ENCODE assay signal across 12 cellular contexts in the genomic region with DNA sequence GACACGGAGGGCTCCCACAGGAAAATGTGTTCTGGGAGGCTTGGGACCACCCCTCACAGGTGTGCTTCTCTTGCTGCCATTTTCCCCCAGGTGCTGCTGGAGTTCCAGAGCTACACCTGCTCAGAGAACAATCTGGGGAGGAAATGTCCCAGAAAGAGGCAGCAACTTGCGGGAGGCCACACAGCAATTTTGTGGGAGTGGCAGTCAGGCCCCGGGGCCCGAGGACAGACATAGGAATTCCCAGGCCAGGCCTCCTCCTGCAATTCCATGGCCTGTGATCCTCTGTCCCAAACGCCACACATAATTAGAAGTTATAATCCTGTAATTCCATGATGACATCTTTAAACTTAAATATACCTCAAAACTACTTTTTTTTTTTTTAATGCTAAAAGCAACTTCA. TPM values are rescaled to one million over a fixed set of nuclear protein-coding genes. Genes with fewer than 3 reads are reported as not detected.
DNase-seq lines count a peak whose midpoint lies in the region; ATAC-seq and TF ChIP-seq lines count a peak whose summit lies in the region.
"Had no signal": no experiment of that assay in that cellular context is flagged by ENCODE, and none has a peak within 500 bp of the region (broad histone marks: within the 10 kb centered on the region; RNA-seq: fewer than 3 reads in every experiment).

No MANE protein-coding gene starts in this region.

- no peak overlapping the region for H3K4me3 ChIP-seq in SK-N-SH (ENCODE audit: low read depth in 2 of 2, low read length in 1 of 2)
- peak overlapping the region; percentile 86 for H3K4me3 ChIP-seq in kidney epithelial cell (ENCODE audit: low read depth, low read length)
- H3K4me3 ChIP-seq in stomach = peak overlapping the region in 3 of 4 donors; percentile 74 to 92 (median 80)

- no peak for ATAC-seq in SK-N-SH treated with all-trans-retinoic acid at 6 μM for 48 hours
- ATAC-seq in activated B cell treated with CpG ODN at 0.5 μM for 24 hours (ENCODE audit: low read depth) = no peak
- ATAC-seq: activated T-cell treated with anti-CD3 and anti-CD28 coated beads, Interleukin-2, amount 50 U/mL, for 4 hours; T-cell had no signal

- WGBS in SK-N-SH (ENCODE audit: low lambda C conversion rate) = 77% methylated on average over 5 of the region's 5 CpGs
- 39 to 67% (median 53%) methylated on average over 5 of the region's 5 CpGs for WGBS in stomach, 5 donors

- no peaks in the 10 kb centered on the region for H3K9me3 Mint-ChIP-seq in activated B cell treated with CpG ODN at 0.5 μM for 24 hours
- H3K9me3 Mint-ChIP-seq: activated T-cell treated with anti-CD3 and anti-CD28 coated beads, Interleukin-2, amount 50 U/mL, for 4 hours; T-cell had no signal

- no peaks in the 10 kb centered on the region for H3K27me3 ChIP-seq in SK-N-SH (ENCODE audit: insufficient read depth)
- H3K27me3 ChIP-seq in kidney epithelial cell (ENCODE audit: control insufficient read depth, insufficient read depth, low read length) = no peaks in the 10 kb centered on the region
- peaks cover 0 to 44% (median 24%) of the 10 kb centered on the region in 3 donors for H3K27me3 ChIP-seq in stomach

- TF ChIP-seq EP300 in SK-N-SH (IDR thresholded peaks at IDR 0.05; ENCODE audit: borderline replicate concordance in 1 of 2, low read depth in 1 of 2, low read length in 1 of 2) (no peak), stomach (IDR thresholded peaks at IDR 0.05) (no peak)

- H3K36me3 ChIP-seq in SK-N-SH (replicated peaks in 1 of 2; ENCODE audit: control insufficient read depth in 1 of 2, insufficient read depth in 2 of 2, low read length in 1 of 2) (no peaks in the 10 kb centered on the region), kidney epithelial cell (ENCODE audit: control insufficient read depth, insufficient read depth, low read length) (no peaks in the 10 kb centered on the region), stomach (no peaks in the 10 kb centered on the region)

- intact Hi-C loops in activated B cell treated with CpG ODN at 0.5 μM for 24 hours (cut with micrococcal nuclease) = loop anchor here (5.0 to 10.0 kb wide), 2 partner anchors 388 to 481 kb away; partner anchors contain the start of genes ANKRD27, PDCD5 and RGS9BP
- intact Hi-C loops in stomach (cut with DNase I; ENCODE audit: low total_unique reads) = no loop called here

- H3K4me3 Mint-ChIP-seq in activated B cell treated with CpG ODN at 0.5 μM for 24 hours = peak overlapping the region; percentile 76

- H3K79me2 ChIP-seq in SK-N-SH (ENCODE audit: insufficient read depth) = peaks cover 22% of the 10 kb centered on the region; the same call in 1 of the 2 replicates

- TF ChIP-seq RAD21 in SK-N-SH (IDR thresholded peaks at IDR 0.05; ENCODE audit: low read length) = no peak

- no peak overlapping the region for H3K9ac ChIP-seq in SK-N-SH

- no peaks in the 10 kb centered on the region for H3K9me2 ChIP-seq in SK-N-SH

- no peak for TF ChIP-seq POLR2A in stomach (IDR thresholded peaks at IDR 0.05)

- DNase-seq in SK-N-SH = no peak
- no peak for DNase-seq in activated B cell treated with CpG ODN at 0.5 μM for 24 hours
- DNase-seq in kidney epithelial cell (ENCODE audit: low read depth) = no peak
- DNase-seq in stomach = no peak
- DNase-seq in GM13976 (ENCODE audit: low spot score) = no peak
- DNase-seq in DMS 273 treated with DMSO at 0.1 percent for 48 hours (lab: John Stamatoyannopoulos, UW) = no peak
- no peak for DNase-seq in effector CD4-positive, alpha-beta T cell
- DNase-seq: activated CD4-positive, alpha-beta T cell treated with anti-CD3 and anti-CD28 coated beads for 4 hours; activated T-cell treated with anti-CD3 and anti-CD28 coated beads, Interleukin-2, amount 50 U/mL, for 4 hours; T-cell had no signal

- peaks cover 9% of the 10 kb centered on the region for H3K4me1 Mint-ChIP-seq in activated B cell treated with CpG ODN at 0.5 μM for 24 hours

- H3K27ac ChIP-seq in SK-N-SH (ENCODE audit: low read depth in 2 of 2, low read length in 1 of 2) (no peak overlapping the region), stomach (peak overlapping the region in 3 of 5 donors; percentile 88 to 92 (median 89))
- H3K27ac ChIP-seq: 22Rv1 had no signal

- CTCF ChIA-PET in SK-N-SH (lab: Yijun Ruan, JAX) (no interaction called here), activated B cell treated with CpG ODN at 0.5 μM for 24 hours (lab: Charles Lee) (no interaction called here)

- H3K27me3 Mint-ChIP-seq in activated B cell treated with CpG ODN at 0.5 μM for 24 hours = peaks cover 5% of the 10 kb centered on the region

- POLR2A ChIA-PET in SK-N-SH (lab: Yijun Ruan, JAX) = interaction anchor here (1.2 kb wide), 1 partner anchor 18 kb away, joined by 5 read pairs; the partner anchor contains the start of gene GPATCH1
- POLR2A ChIA-PET in activated B cell treated with CpG ODN at 0.5 μM for 24 hours (lab: Charles Lee) = no interaction called here

- TF ChIP-seq CTCF in SK-N-SH (IDR thresholded peaks at IDR 0.05) (no peak), activated B cell treated with CpG ODN at 0.5 μM for 24 hours (IDR thresholded peaks at IDR 0.05) (no peak), kidney epithelial cell (IDR thresholded peaks at IDR 0.05; ENCODE audit: insufficient read depth, low read length, poor library complexity, severe bottlenecking) (no peak), stomach (IDR thresholded peaks at IDR 0.05) (no peak), GM13976 (IDR thresholded peaks at IDR 0.05; ENCODE audit: borderline replicate concordance, control extremely low read depth, extremely low read depth, insufficient read depth, missing control alignments) (no peak)

- H2AFZ ChIP-seq in SK-N-SH (ENCODE audit: low read depth) = no peak overlapping the region

- H3F3A ChIP-seq in SK-N-SH (replicated peaks; ENCODE audit: insufficient read depth) = peaks cover 3% of the 10 kb centered on the region

- H3K9me3 ChIP-seq in SK-N-SH (no peaks in the 10 kb centered on the region), stomach (no peaks in the 10 kb centered on the region)

- peak overlapping the region; percentile 35 for H3K27ac Mint-ChIP-seq in activated B cell treated with CpG ODN at 0.5 μM for 24 hours
- H3K27ac Mint-ChIP-seq: T-cell had no signal

- no peaks in the 10 kb centered on the region for H3K36me3 Mint-ChIP-seq in activated B cell treated with CpG ODN at 0.5 μM for 24 hours (ENCODE audit: low read depth)
- H3K36me3 Mint-ChIP-seq: T-cell had no signal

- in situ Hi-C loops in GM13976 (cut with MboI; ENCODE audit: low sequenced_read_pairs, unreplicated experiment) = no loop called here

- peaks cover 0 to 7% of the 10 kb centered on the region in 2 experiments; a peak in 1 of 4 replicates for H3K4me1 ChIP-seq in SK-N-SH (ENCODE audit: control insufficient read depth in 1 of 2, insufficient read depth in 2 of 2, low read depth in 1 of 2, low read length in 1 of 2)
- peaks cover 26 to 44% (median 32%) of the 10 kb centered on the region in 4 donors for H3K4me1 ChIP-seq in stomach

- H4K20me1 ChIP-seq in SK-N-SH (ENCODE audit: insufficient read depth) = no peaks in the 10 kb centered on the region

- H3K4me2 ChIP-seq in SK-N-SH = peak overlapping the region; percentile 63

TF ChIP-seq in SK-N-SH, 30 proteins besides CTCF, POLR2A, EP300 and RAD21:
- no peak for TF ChIP-seq TCF12 (IDR thresholded peaks at IDR 0.05)
- peak; percentile 4; the same call in 1 of the 2 replicates for TF ChIP-seq MEF2A (IDR thresholded peaks at IDR 0.05; ENCODE audit: borderline replicate concordance, low read depth)

TF ChIP-seq in SK-N-SH treated with all-trans-retinoic acid at 6 μM for 48 hours, 23 proteins besides CTCF, POLR2A, EP300 and RAD21 (continues in another document):
- TF ChIP-seq ZNF8 (CRISPR knock-in tag; IDR thresholded peaks at IDR 0.05) = no peak
- TF ChIP-seq, protein P1, sequence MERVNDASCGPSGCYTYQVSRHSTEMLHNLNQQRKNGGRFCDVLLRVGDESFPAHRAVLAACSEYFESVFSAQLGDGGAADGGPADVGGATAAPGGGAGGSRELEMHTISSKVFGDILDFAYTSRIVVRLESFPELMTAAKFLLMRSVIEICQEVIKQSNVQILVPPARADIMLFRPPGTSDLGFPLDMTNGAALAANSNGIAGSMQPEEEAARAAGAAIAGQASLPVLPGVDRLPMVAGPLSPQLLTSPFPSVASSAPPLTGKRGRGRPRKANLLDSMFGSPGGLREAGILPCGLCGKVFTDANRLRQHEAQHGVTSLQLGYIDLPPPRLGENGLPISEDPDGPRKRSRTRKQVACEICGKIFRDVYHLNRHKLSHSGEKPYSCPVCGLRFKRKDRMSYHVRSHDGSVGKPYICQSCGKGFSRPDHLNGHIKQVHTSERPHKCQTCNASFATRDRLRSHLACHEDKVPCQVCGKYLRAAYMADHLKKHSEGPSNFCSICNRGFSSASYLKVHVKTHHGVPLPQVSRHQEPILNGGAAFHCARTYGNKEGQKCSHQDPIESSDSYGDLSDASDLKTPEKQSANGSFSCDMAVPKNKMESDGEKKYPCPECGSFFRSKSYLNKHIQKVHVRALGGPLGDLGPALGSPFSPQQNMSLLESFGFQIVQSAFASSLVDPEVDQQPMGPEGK (CRISPR knock-in tag; IDR thresholded peaks at IDR 0.05; ENCODE audit: borderline replicate concordance) = no peak
- TF ChIP-seq ZNF70 (CRISPR knock-in tag; IDR thresholded peaks at IDR 0.05) = no peak
- TF ChIP-seq PPARA (CRISPR knock-in tag; IDR thresholded peaks at IDR 0.05; ENCODE audit: borderline replicate concordance) = no peak
- TF ChIP-seq ZFP3 (CRISPR knock-in tag; IDR thresholded peaks at IDR 0.05) = no peak

RNA-seq across cellular contexts. Expression of gene RHPN2, which starts 1.8 kb away (rescaled TPM):
- polyA plus RNA-seq in SK-N-SH (2012; rRNA removed) (7.0 and 9.2 TPM in 2 replicates), stomach (10 to 100 TPM in 2 of 3 donors, 1 to 10 TPM in 1; 2.4 to 62.6 (median 17.1) TPM)
- 8.6 and 10.3 TPM in 2 replicates for polyA plus RNA-seq in SK-N-SH (2012; cell fraction: cytosol; rRNA removed)
- polyA plus RNA-seq in SK-N-SH (2012; cell fraction: nucleus; rRNA removed) = 9.9 and 11.4 TPM in 2 replicates
- total RNA-seq in activated B cell treated with CpG ODN at 0.5 μM for 24 hours (1.0 and 1.7 TPM in 2 replicates), kidney epithelial cell (21.3 and 27.6 TPM in 2 replicates), stomach (10 to 100 TPM; 13.3 to 73.5 (median 37.1) TPM)

RNA-seq across cellular contexts. Expression of gene GPATCH1, which starts 18.1 kb away (rescaled TPM):
- polyA plus RNA-seq in SK-N-SH (2012; rRNA removed) (5.9 and 6.3 TPM in 2 replicates), stomach (1 to 10 TPM; 2.2 to 5.8 (median 5.4) TPM)
- 3.7 and 6.2 TPM in 2 replicates for polyA plus RNA-seq in SK-N-SH (2012; cell fraction: cytosol; rRNA removed)
- 7.6 and 10.5 TPM in 2 replicates for polyA plus RNA-seq in SK-N-SH (2012; cell fraction: nucleus; rRNA removed)
- total RNA-seq in activated B cell treated with CpG ODN at 0.5 μM for 24 hours (12.8 and 13.0 TPM in 2 replicates), kidney epithelial cell (4.2 and 6.7 TPM in 2 replicates), stomach (10 to 100 TPM in 2 of 5 donors, 1 to 10 TPM in 3; 1.2 to 31.5 (median 9.5) TPM)

Comparison
In these comparisons a context has a peak if more than half of its experiments do, and no peak if none do; other contexts are left out.
1. H3K27ac ChIP-seq: peak in stomach (3 of 5); none in SK-N-SH (0 of 2).
2. H3K4me3 ChIP-seq: peak in kidney epithelial cell (single experiment) and stomach (3 of 4); none in SK-N-SH (0 of 2).